ENCODE assay signal across 14 cellular contexts in genomic region chr10:31263903-31264302, GRCh38.
"Had no signal": no experiment of that assay in that cellular context is flagged by ENCODE, and none has a peak within 500 bp of the region (broad histone marks: within the 10 kb centered on the region; RNA-seq: fewer than 3 reads in every experiment).

No MANE protein-coding gene starts in this region.

- H3K4me1 ChIP-seq: left lung, upper lobe of right lung had no signal

- H3K9me3 ChIP-seq: left lung, mucosa of descending colon, ovary, thoracic aorta, upper lobe of right lung had no signal

- H3K4me3 ChIP-seq: dorsolateral prefrontal cortex, hepatocyte, left lung, mucosa of descending colon, ovary, thoracic aorta, upper lobe of right lung had no signal

- H3K27me3 ChIP-seq: dorsolateral prefrontal cortex, hepatocyte, left lung, ovary, upper lobe of right lung had no signal

- DNase-seq: activated CD4-positive, alpha-beta T cell treated with anti-CD3 and anti-CD28 coated beads, Interleukin-2, amount 10 ng/mL, durations not matched to agents 24 days and 14 days; activated CD8-positive, alpha-beta memory T cell treated with anti-CD3 and anti-CD28 coated beads, Interleukin-2, amount 50 U/mL, for 48 hours; activated gamma-delta T cell treated with Interleukin-2 at 50 U/mL for 16 hours; activated naive CD8-positive, alpha-beta T cell treated with anti-CD3 and anti-CD28 coated beads, Interleukin-2, amount 10 ng/mL, durations not matched to agents 7 days and 5 days; activated T-cell treated with anti-CD3 and anti-CD28 coated beads, Interleukin-2, amount 50 U/mL, for 72 hours; dorsolateral prefrontal cortex; left lung; mucosa of descending colon; naive thymus-derived CD4-positive, alpha-beta T cell; ovary; upper lobe of right lung had no signal

- ATAC-seq: activated T-cell treated with anti-CD3 and anti-CD28 coated beads, Interleukin-2, amount 50 U/mL, for 72 hours; left lung; mucosa of descending colon; naive thymus-derived CD4-positive, alpha-beta T cell; sciatic nerve; upper lobe of right lung had no signal

- H3K27ac ChIP-seq: dorsolateral prefrontal cortex, left lung, ovary, upper lobe of right lung had no signal

- H3K36me3 ChIP-seq: left lung, ovary, thoracic aorta, upper lobe of right lung had no signal
